In genomic region chr6:110250838-110251237, GRCh38 we compare ENCODE assay signal across 24 cellular contexts.
"Had no signal": no experiment of that assay in that cellular context is flagged by ENCODE, and none has a peak within 500 bp of the region (broad histone marks: within the 10 kb centered on the region; RNA-seq: fewer than 3 reads in every experiment).

No MANE protein-coding gene starts in this region.

- H3K79me2 ChIP-seq: parathyroid adenoma had no signal

- H3K4me3 ChIP-seq: coronary artery, dorsolateral prefrontal cortex, heart left ventricle, psoas muscle, tibial nerve had no signal

- H3K9me3 ChIP-seq: psoas muscle had no signal

- ATAC-seq: activated CD4-positive, CD25-positive, alpha-beta regulatory T cell treated with anti-CD3 and anti-CD28 coated beads, Interleukin-2, amount 50 U/mL, for 24 hours; foreskin keratinocyte; heart left ventricle; left cardiac atrium; naive thymus-derived CD4-positive, alpha-beta T cell; psoas muscle had no signal

- H3K4me1 Mint-ChIP-seq: naive thymus-derived CD4-positive, alpha-beta T cell had no signal

- H3K4me3 Mint-ChIP-seq: activated T-cell treated with anti-CD3 and anti-CD28 coated beads, Interleukin-2, amount 50 U/mL, for 24 hours; naive thymus-derived CD4-positive, alpha-beta T cell had no signal

- H2AFZ ChIP-seq: parathyroid adenoma had no signal

- H3K36me3 ChIP-seq: brain microvascular endothelial cell, heart left ventricle had no signal

- H3K9ac ChIP-seq: parathyroid adenoma had no signal

- H3K27ac ChIP-seq: brain microvascular endothelial cell, coronary artery, dorsolateral prefrontal cortex, foreskin keratinocyte, heart left ventricle, parathyroid adenoma, psoas muscle, tibial nerve had no signal

- DNase-seq: activated CD4-positive, alpha-beta T cell treated with anti-CD3 and anti-CD28 coated beads for 48 hours; activated CD4-positive, alpha-beta T cell treated with anti-CD3 and anti-CD28 coated beads, Interleukin-2, amount 50 U/mL, for 48 hours; activated CD8-positive, alpha-beta memory T cell treated with anti-CD3 and anti-CD28 coated beads, Interleukin-2, amount 50 U/mL, for 48 hours; activated gamma-delta T cell treated with Interleukin-2 at 50 U/mL for 16 hours; activated naive CD4-positive, alpha-beta T cell treated with anti-CD3 and anti-CD28 coated beads, Interleukin-2, amount 50 U/mL, for 16 hours; activated T-cell treated with anti-CD3 and anti-CD28 coated beads, Interleukin-2, amount 50 U/mL, for 24 hours; amniotic stem cell; brain microvascular endothelial cell; dorsolateral prefrontal cortex; effector memory CD4-positive, alpha-beta T cell; foreskin keratinocyte; heart left ventricle; islet precursor cell; left cardiac atrium; midbrain; naive thymus-derived CD4-positive, alpha-beta T cell; nucleus accumbens; psoas muscle; stimulated activated CD4-positive, alpha-beta T cell treated with anti-CD3 and anti-CD28 coated beads, Interleukin-15, amount 100 ng/mL, for 24 hours; stimulated activated naive CD4-positive, alpha-beta T cell treated with Interleukin-2 at 50 U/mL for 16 hours had no signal

- H3K9me3 Mint-ChIP-seq: activated T-cell treated with anti-CD3 and anti-CD28 coated beads, Interleukin-2, amount 50 U/mL, for 24 hours had no signal

- H3K27me3 ChIP-seq: brain microvascular endothelial cell, dorsolateral prefrontal cortex, foreskin keratinocyte, heart left ventricle, tibial nerve had no signal

- H3K4me1 ChIP-seq: foreskin keratinocyte, heart left ventricle, parathyroid adenoma, psoas muscle, tibial nerve had no signal

- H3K27me3 Mint-ChIP-seq: activated T-cell treated with anti-CD3 and anti-CD28 coated beads, Interleukin-2, amount 50 U/mL, for 24 hours had no signal

- H3K27ac Mint-ChIP-seq: activated T-cell treated with anti-CD3 and anti-CD28 coated beads, Interleukin-2, amount 50 U/mL, for 24 hours; naive thymus-derived CD4-positive, alpha-beta T cell had no signal
